Comparison of ENCODE assay signal across 8 cellular contexts in the genomic region with DNA sequence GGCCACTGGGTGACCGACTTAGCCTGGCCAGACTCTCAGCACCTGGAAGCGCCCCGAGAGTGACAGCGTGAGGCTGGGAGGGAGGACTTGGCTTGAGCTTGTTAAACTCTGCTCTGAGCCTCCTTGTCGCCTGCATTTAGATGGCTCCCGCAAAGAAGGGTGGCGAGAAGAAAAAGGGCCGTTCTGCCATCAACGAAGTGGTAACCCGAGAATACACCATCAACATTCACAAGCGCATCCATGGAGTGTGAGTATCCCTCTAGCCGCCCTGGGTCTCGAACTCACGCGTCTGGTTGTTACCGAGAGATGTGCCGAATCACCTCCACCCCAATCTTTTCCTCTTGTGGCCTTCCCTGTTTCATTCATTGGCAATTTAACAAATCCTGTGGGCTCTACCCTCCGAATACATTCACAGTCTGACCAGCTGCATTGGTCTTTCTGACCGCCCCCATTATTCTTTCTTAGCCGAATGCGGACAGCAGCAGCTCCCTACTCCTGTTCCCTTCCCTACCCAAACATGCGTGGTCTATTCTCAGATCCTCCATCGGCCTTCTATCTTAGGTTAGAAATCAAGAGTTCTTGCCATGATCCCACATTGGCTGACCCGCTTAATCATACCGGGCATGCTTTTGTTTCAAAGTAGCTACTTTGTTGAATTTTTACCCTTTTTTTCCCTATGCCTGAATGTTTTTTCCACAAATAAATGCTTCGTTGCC. TPM values are rescaled to one million over a fixed set of nuclear protein-coding genes. Genes with fewer than 3 reads are reported as not detected.
DNase-seq lines count a peak whose midpoint lies in the region; ATAC-seq, FAIRE-seq and TF ChIP-seq lines count a peak whose summit lies in the region.

No MANE protein-coding gene starts in this region.

- H3K9me2 ChIP-seq in MM.1S (replicated peaks; ENCODE audit: insufficient read depth, low read length), result no peaks in the 10 kb centered on the region

- H3K79me2 ChIP-seq in MM.1S (ENCODE audit: low read length), result peaks cover 53% of the 10 kb centered on the region

- H3K4me1 ChIP-seq in MM.1S (ENCODE audit: low read length) (peaks cover 12% of the 10 kb centered on the region), mesodermal cell (ENCODE audit: control insufficient read depth, insufficient read depth, low read length, poor library complexity, severe bottlenecking) (peaks cover 3% of the 10 kb centered on the region)

- H3K9me3 ChIP-seq in MM.1S (replicated peaks; ENCODE audit: insufficient read depth, low read length), result no peaks in the 10 kb centered on the region
- peaks cover 8% of the 10 kb centered on the region for H3K9me3 ChIP-seq in mesodermal cell (ENCODE audit: control insufficient read depth, low read length)

- FAIRE-seq in urothelium cell line (lab: Jason Lieb, UNC), result no peak

- TF ChIP-seq CTCF in GM06990 (IDR thresholded peaks at IDR 0.05; ENCODE audit: insufficient read depth, low read length, poor library complexity, severe bottlenecking) (no peak), MM.1S (IDR thresholded peaks at IDR 0.05; ENCODE audit: low read length) (no peak)

- no peak for DNase-seq in GM06990 (ENCODE audit: extremely low read depth, insufficient read length)
- DNase-seq in MM.1S, result peak; percentile 27
- DNase-seq in caudate nucleus (lab: John Stamatoyannopoulos, UW), result peak in 2 of 61 donors; percentile 49 to 64
- peak; percentile 35 for DNase-seq in urothelium cell line (ENCODE audit: low spot score)
- DNase-seq in middle frontal gyrus (ENCODE audit: extremely low spot score, low spot score), result no peak

- H3K27me3 ChIP-seq in GM06990 (replicated peaks; ENCODE audit: control insufficient read depth, insufficient read depth, low read length), result no peaks in the 10 kb centered on the region
- H3K27me3 ChIP-seq in MM.1S (replicated peaks; ENCODE audit: insufficient read depth, low read length), result no peaks in the 10 kb centered on the region

- H3K9ac ChIP-seq in MM.1S (ENCODE audit: low read length), result peak overlapping the region; percentile 94

- H3K36me3 ChIP-seq in GM06990 (ENCODE audit: control insufficient read depth, insufficient read depth, low read length), result peaks cover 23% of the 10 kb centered on the region
- H3K36me3 ChIP-seq in MM.1S (replicated peaks; ENCODE audit: insufficient read depth, low read length), result peaks cover 30% of the 10 kb centered on the region
- peaks cover 52% of the 10 kb centered on the region for H3K36me3 ChIP-seq in mesodermal cell (ENCODE audit: control insufficient read depth, insufficient read depth, low read length)

- peak overlapping the region; percentile 97 for H2AFZ ChIP-seq in MM.1S (ENCODE audit: low read length)

- 1 to 2% methylated on average over 17 to 20 of the region's 26 CpGs for WGBS in mesodermal cell (ENCODE audit: insufficient coverage in 2 of 2), 2 experiments

- H3K27ac ChIP-seq in MM.1S (ENCODE audit: low read length), result peak overlapping the region; percentile 56; the same call in 1 of the 2 replicates
- H3K27ac ChIP-seq in caudate nucleus (ENCODE audit: low read depth, low read length), result peak overlapping the region; percentile 75
- peak overlapping the region; percentile 94 for H3K27ac ChIP-seq in mesodermal cell (ENCODE audit: low read depth, low read length, severe bottlenecking)

- peaks cover 15% of the 10 kb centered on the region; the same call in 1 of the 2 replicates for H4K20me1 ChIP-seq in MM.1S (ENCODE audit: insufficient read depth, low read length)

- H3K4me2 ChIP-seq in MM.1S (ENCODE audit: low read depth, low read length), result peak overlapping the region; percentile 76

- H3K4me3 ChIP-seq in GM06990 (replicated peaks; ENCODE audit: low read depth, low read length) (peak overlapping the region; percentile 99), MM.1S (ENCODE audit: low read length) (peak overlapping the region; percentile 96), mesodermal cell (ENCODE audit: extremely low read depth, insufficient read depth, low read length, poor library complexity, severe bottlenecking) (peak overlapping the region; percentile 93)

- no peak for ATAC-seq in HG03432 (IDR thresholded peaks at IDR 0.05; ENCODE audit: unreplicated experiment)
- ATAC-seq in GM21367 (IDR thresholded peaks at IDR 0.05; ENCODE audit: unreplicated experiment), result no peak

- H3F3A ChIP-seq in MM.1S (ENCODE audit: insufficient read depth, low read length), result peaks cover 25% of the 10 kb centered on the region

RNA-seq across cellular contexts. Expression of gene RPL31, which starts 0.6 kb away (rescaled TPM):
- polyA plus RNA-seq in mesodermal cell (2013, experiment 1 of 2), result 2,803 TPM
- 2,701 TPM for polyA plus RNA-seq in mesodermal cell (2013, experiment 2 of 2)

Comparison
In these comparisons a context has a peak if more than half of its experiments do, and no peak if none do; other contexts are left out.
1. DNase-seq: peak in MM.1S (single experiment) and urothelium cell line (single experiment); none in GM06990 (single experiment) and middle frontal gyrus (single experiment).
2. Peak in every context shown above with its lines, with median percentiles within 50 percentile points of each other: H3K4me3 ChIP-seq and H3K27ac ChIP-seq.